Comparison of ENCODE assay signal across 10 cellular contexts in genomic region chr2:176729706-176730569, GRCh38.
A peak's percentile ranks its signal among the peaks of the same experiment; 100 is the strongest.
DNase-seq lines count a peak whose midpoint lies in the region; ATAC-seq, FAIRE-seq and TF ChIP-seq lines count a peak whose summit lies in the region.
"Had no signal": no experiment of that assay in that cellular context is flagged by ENCODE, and none has a peak within 500 bp of the region (broad histone marks: within the 10 kb centered on the region; RNA-seq: fewer than 3 reads in every experiment).

No MANE protein-coding gene starts in this region.

- TF ChIP-seq EP300 in HepG2 (IDR thresholded peaks at IDR 0.05; ENCODE audit: low read depth in 2 of 2, low read length in 2 of 2) (no peak), HepG2 (CRISPR knock-in tag; IDR thresholded peaks at IDR 0.05; ENCODE audit: borderline replicate concordance) (no peak)

- POLR2A ChIA-PET in AG04449 (lab: Yijun Ruan, JAX), result interaction anchor here (0.5 kb wide), 1 partner anchor 590 kb away, joined by 4 read pairs; no protein-coding TSS in a partner anchor
- POLR2A ChIA-PET in HepG2 (lab: Yijun Ruan, JAX), result no interaction called here

- no peak overlapping the region for H3K9ac ChIP-seq in HepG2 (ENCODE audit: insufficient read depth, low read depth, low read length)

- no peaks in the 10 kb centered on the region for H3K4me1 ChIP-seq in HepG2 (ENCODE audit: insufficient read depth, low read length)

- no peak for TF ChIP-seq POLR2A in HepG2 (IDR thresholded peaks at IDR 0.05; ENCODE audit: insufficient read depth in 1 of 2, low read depth in 2 of 2, low read length in 2 of 2)

- no TSS peak for BruUV-seq in HepG2 (replicated peaks; lab: Mats Ljungman, UMichigan)

- no peak overlapping the region for H3K4me2 ChIP-seq in HepG2 (ENCODE audit: low read depth, low read length)

- 0% methylated on average over 1 of the region's 1 CpG for WGBS in HepG2 (ENCODE audit: low lambda C conversion rate)

- DNase-seq in AG04449 (ENCODE audit: low read depth, low spot score) (peak; percentile 60), NCI-H1092 treated with DMSO at 0.1 percent for 48 hours (lab: John Stamatoyannopoulos, UW) (peak; percentile 86), T47D (ENCODE audit: low read depth in 1 of 2, low spot score in 1 of 2) (peak; percentile 1 to 73), HepG2 (ENCODE audit: low spot score) (no peak), amniotic stem cell (lab: John Stamatoyannopoulos, UW) (no peak)
- DNase-seq in activated CD4-positive, alpha-beta T cell treated with anti-CD3 and anti-CD28 coated beads, Interleukin-2, amount 50 U/mL, for 48 hours, result no peak
- DNase-seq in activated CD4-positive, alpha-beta T cell treated with anti-CD3 and anti-CD28 coated beads for 48 hours, result no peak
- DNase-seq in activated CD4-positive, CD25-positive, alpha-beta regulatory T cell (lab: John Stamatoyannopoulos, UW), result no peak
- DNase-seq: activated gamma-delta T cell; stimulated activated naive CD8-positive, alpha-beta T cell treated with anti-CD3 and anti-CD28 coated beads, Interleukin-15, amount 100 ng/mL, for 72 hours had no signal

- H2AFZ ChIP-seq in HepG2 (ENCODE audit: low read length), result no peak overlapping the region

- TF ChIP-seq CTCF in AG04449 (IDR thresholded peaks at IDR 0.05; ENCODE audit: insufficient read depth, low read length, missing control alignments) (no peak), HepG2 (CRISPR knock-in tag; IDR thresholded peaks at IDR 0.05) (no peak)

- H4K20me1 ChIP-seq in HepG2 (ENCODE audit: insufficient read depth, low read length), result no peaks in the 10 kb centered on the region

- H3K4me3 ChIP-seq in AG04449 (ENCODE audit: low read depth, low read length) (no peak overlapping the region), HepG2 (replicated peaks in 1 of 3; ENCODE audit: insufficient read depth in 1 of 3, low read depth in 2 of 3, low read length in 3 of 3) (no peak overlapping the region)

- no peak for TF ChIP-seq RAD21 in HepG2 (CRISPR knock-in tag; IDR thresholded peaks at IDR 0.05)

- ATAC-seq in HepG2, result no peak
- ATAC-seq: stimulated activated naive CD8-positive, alpha-beta T cell treated with anti-CD3 and anti-CD28 coated beads, Interleukin-15, amount 100 ng/mL, for 72 hours had no signal

- no peaks in the 10 kb centered on the region for H3K36me3 ChIP-seq in HepG2 (replicated peaks in 1 of 2; ENCODE audit: control insufficient read depth in 1 of 2, insufficient read depth in 2 of 2, low read length in 2 of 2)

- H3K79me2 ChIP-seq in HepG2 (ENCODE audit: insufficient read depth, low read length), result no peaks in the 10 kb centered on the region

- CTCF ChIA-PET in AG04449 (lab: Yijun Ruan, JAX), result interaction anchor here (1.0 kb wide), 1 partner anchor 76 kb away, joined by 3 read pairs; no protein-coding TSS in a partner anchor
- CTCF ChIA-PET in HepG2 (lab: Yijun Ruan, JAX; ENCODE audit: low intra/inter-chr PET ratio, low total read pairs), result no interaction called here

- H3K27ac ChIP-seq in HepG2 (ENCODE audit: extremely low read length, insufficient read depth, low read length), result no peak overlapping the region

- FAIRE-seq in HepG2 (lab: Jason Lieb, UNC), result no peak

- in situ Hi-C loops in T47D (cut with HindIII; ENCODE audit: low pct_unique_long_range_greater_than_20kb, low sequenced_read_pairs) (no loop called here), HepG2 (cut with HindIII; ENCODE audit: extremely low pct_ligation_motif_present, low pct_unique_long_range_greater_than_20kb) (no loop called here)

- peaks cover 0 to 21% of the 10 kb centered on the region in 2 experiments; a peak in 2 of 5 replicates for H3K27me3 ChIP-seq in HepG2 (ENCODE audit: control insufficient read depth in 1 of 2, insufficient read depth in 2 of 2, low read length in 2 of 2)

- H3K9me3 ChIP-seq in HepG2 (ENCODE audit: low read length), result no peaks in the 10 kb centered on the region

- intact Hi-C loops in HepG2 (cut with micrococcal nuclease; ENCODE audit: unreplicated experiment), result no loop called here

TF ChIP-seq in HepG2, 621 proteins besides CTCF, POLR2A, EP300 and RAD21:
- peak; percentile 36; the same call in 1 of the 2 replicates for TF ChIP-seq ZNF629 (CRISPR knock-in tag; conservative IDR thresholded peaks at IDR 0.05)
- TF ChIP-seq RARG (CRISPR knock-in tag; IDR thresholded peaks at IDR 0.05; ENCODE audit: low read depth), result no peak
- TF ChIP-seq SP2 (CRISPR knock-in tag; IDR thresholded peaks at IDR 0.05), result no peak

Comparison
In these comparisons a context has a peak if more than half of its experiments do, and no peak if none do; other contexts are left out.
1. DNase-seq: peak in AG04449 (single experiment), NCI-H1092 treated with DMSO at 0.1 percent for 48 hours (single experiment) and T47D (2 of 2); none in HepG2 (single experiment), activated CD4-positive, alpha-beta T cell treated with anti-CD3 and anti-CD28 coated beads, Interleukin-2, amount 50 U/mL, for 48 hours (0 of 2), amniotic stem cell (single experiment), activated CD4-positive, alpha-beta T cell treated with anti-CD3 and anti-CD28 coated beads for 48 hours (single experiment) and activated CD4-positive, CD25-positive, alpha-beta regulatory T cell (0 of 4).